ENCODE assay signal across 39 cellular contexts in the genomic region with DNA sequence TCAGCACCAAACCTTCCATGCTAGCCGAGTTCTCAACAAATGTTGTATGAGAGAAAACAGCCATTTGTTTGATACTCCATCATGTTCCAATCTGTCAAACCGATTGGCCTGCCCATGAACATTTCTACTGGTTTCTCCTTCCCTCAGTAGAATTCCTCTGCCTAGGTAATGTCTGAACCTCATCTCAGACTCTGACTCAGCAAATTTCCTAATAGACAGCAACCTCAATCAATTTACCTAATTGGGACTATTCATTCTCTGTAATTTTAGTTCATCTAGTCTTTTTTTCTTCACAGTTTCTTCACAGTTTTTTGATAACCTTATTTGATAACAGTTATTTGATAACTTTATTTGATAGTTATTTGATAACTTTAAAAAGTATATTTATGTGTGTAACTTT.
"Had no signal": no experiment of that assay in that cellular context is flagged by ENCODE, and none has a peak within 500 bp of the region (broad histone marks: within the 10 kb centered on the region; RNA-seq: fewer than 3 reads in every experiment).

No MANE protein-coding gene starts in this region.

- H3K4me3 Mint-ChIP-seq: activated CD4-positive, alpha-beta memory T cell treated with anti-CD3 and anti-CD28 coated beads, Interleukin-2, amount 10 ng/mL, durations not matched to agents 7 days and 5 days; activated CD4-positive, alpha-beta T cell treated with anti-CD3 and anti-CD28 coated beads for 36 hours; activated CD4-positive, alpha-beta T cell treated with anti-CD3 and anti-CD28 coated beads, Interleukin-2, amount 10 ng/mL, durations not matched to agents 7 days and 5 days; activated CD8-positive, alpha-beta memory T cell treated with anti-CD3 and anti-CD28 coated beads, Interleukin-2, amount 10 ng/mL, durations not matched to agents 7 days and 5 days; activated CD8-positive, alpha-beta T cell treated with anti-CD3 and anti-CD28 coated beads, Interleukin-2, amount 10 ng/mL, durations not matched to agents 7 days and 5 days; activated naive CD4-positive, alpha-beta T cell treated with anti-CD3 and anti-CD28 coated beads, Interleukin-2, amount 10 ng/mL, durations not matched to agents 7 days and 5 days; activated naive CD4-positive, alpha-beta T cell treated with anti-CD3 and anti-CD28 coated beads, Interleukin-2, amount 50 U/mL, for 24 hours; activated naive CD8-positive, alpha-beta T cell; activated naive CD8-positive, alpha-beta T cell treated with anti-CD3 and anti-CD28 coated beads, Interleukin-2, amount 10 ng/mL, durations not matched to agents 7 days and 5 days; activated naive CD8-positive, alpha-beta T cell treated with anti-CD3 and anti-CD28 coated beads, Interleukin-2, amount 50 U/mL, for 24 hours; activated T-cell treated with anti-CD3 and anti-CD28 coated beads, Interleukin-2, amount 50 U/mL, for 24 hours; central memory CD8-positive, alpha-beta T cell; T-helper 1 cell treated with Interleukin-12 subunit alpha and Interleukin-12 subunit beta and Interleukin-4 antibody, amounts not matched to agents 30 μg/mL and 1 μg/mL, for 36 hours; T-helper 2 cell treated with Interferon-gamma antibody and Interleukin-4, amounts not matched to agents 5 μg/mL and 100 μg/mL, for 36 hours; WTC11 had no signal

- H3K4me1 Mint-ChIP-seq: activated CD4-positive, alpha-beta memory T cell treated with anti-CD3 and anti-CD28 coated beads, Interleukin-2, amount 10 ng/mL, durations not matched to agents 7 days and 5 days; activated CD4-positive, alpha-beta T cell treated with anti-CD3 and anti-CD28 coated beads for 36 hours; activated CD4-positive, alpha-beta T cell treated with anti-CD3 and anti-CD28 coated beads, Interleukin-2, amount 10 ng/mL, durations not matched to agents 7 days and 5 days; activated CD8-positive, alpha-beta memory T cell treated with anti-CD3 and anti-CD28 coated beads, Interleukin-2, amount 10 ng/mL, durations not matched to agents 7 days and 5 days; activated naive CD4-positive, alpha-beta T cell treated with anti-CD3 and anti-CD28 coated beads, Interleukin-2, amount 10 ng/mL, durations not matched to agents 7 days and 5 days; activated naive CD4-positive, alpha-beta T cell treated with anti-CD3 and anti-CD28 coated beads, Interleukin-2, amount 50 U/mL, for 24 hours; activated naive CD8-positive, alpha-beta T cell treated with anti-CD3 and anti-CD28 coated beads, Interleukin-2, amount 10 ng/mL, durations not matched to agents 7 days and 5 days; activated naive CD8-positive, alpha-beta T cell treated with anti-CD3 and anti-CD28 coated beads, Interleukin-2, amount 50 U/mL, for 24 hours; central memory CD8-positive, alpha-beta T cell; WTC11 had no signal

- FAIRE-seq: bronchial epithelial cell, TTC549 had no signal

- DNase-seq: activated CD4-positive, alpha-beta memory T cell treated with anti-CD3 and anti-CD28 coated beads, Interleukin-2, amount 10 ng/mL, durations not matched to agents 7 days and 5 days; activated CD4-positive, alpha-beta T cell treated with anti-CD3 and anti-CD28 coated beads for 1 hour; activated CD4-positive, alpha-beta T cell treated with anti-CD3 and anti-CD28 coated beads for 36 hours; activated CD4-positive, alpha-beta T cell treated with anti-CD3 and anti-CD28 coated beads for 48 hours; activated CD4-positive, alpha-beta T cell treated with anti-CD3 and anti-CD28 coated beads, Interleukin-2, amount 10 ng/mL, durations not matched to agents 7 days and 5 days; activated CD4-positive, alpha-beta T cell treated with anti-CD3 and anti-CD28 coated beads, Interleukin-2, amount 50 U/mL, for 48 hours; activated CD4-positive, CD25-positive, alpha-beta regulatory T cell; activated CD8-positive, alpha-beta memory T cell treated with anti-CD3 and anti-CD28 coated beads for 24 hours; activated CD8-positive, alpha-beta memory T cell treated with anti-CD3 and anti-CD28 coated beads, Interleukin-2, amount 10 ng/mL, durations not matched to agents 7 days and 5 days; activated CD8-positive, alpha-beta memory T cell treated with anti-CD3 and anti-CD28 coated beads, Interleukin-2, amount 50 U/mL, for 48 hours; activated CD8-positive, alpha-beta T cell treated with anti-CD3 and anti-CD28 coated beads, Interleukin-2, amount 10 ng/mL, durations not matched to agents 7 days and 5 days; activated effector memory CD4-positive, alpha-beta T cell treated with Interleukin-2 at 50 U/mL for 16 hours; activated gamma-delta T cell; activated naive CD4-positive, alpha-beta T cell treated with anti-CD3 and anti-CD28 coated beads, Interleukin-2, amount 10 ng/mL, durations not matched to agents 7 days and 5 days; activated naive CD4-positive, alpha-beta T cell treated with Interleukin-2 at 50 U/mL for 16 hours; activated naive CD8-positive, alpha-beta T cell treated with anti-CD3 and anti-CD28 coated beads, Interleukin-2, amount 10 ng/mL, durations not matched to agents 7 days and 5 days; activated naive CD8-positive, alpha-beta T cell treated with anti-CD3 and anti-CD28 coated beads, Interleukin-2, amount 50 U/mL, for 24 hours; activated T-cell treated with anti-CD3 and anti-CD28 coated beads, Interleukin-2, amount 50 U/mL, for 24 hours; activated T-cell treated with anti-CD3 and anti-CD28 coated beads, Interleukin-2, amount 50 U/mL, for 48 hours; amygdala; anterior cingulate cortex; caudate nucleus; cerebellar nuclear complex; T-helper 1 cell; T-helper 2 cell; T-helper 9 cell had no signal

- H3K9me3 Mint-ChIP-seq: activated CD4-positive, alpha-beta T cell treated with anti-CD3 and anti-CD28 coated beads, Interleukin-2, amount 10 ng/mL, durations not matched to agents 7 days and 5 days; activated naive CD4-positive, alpha-beta T cell treated with anti-CD3 and anti-CD28 coated beads, Interleukin-2, amount 50 U/mL, for 24 hours had no signal

- H3K27ac Mint-ChIP-seq: activated CD4-positive, alpha-beta memory T cell treated with anti-CD3 and anti-CD28 coated beads, Interleukin-2, amount 10 ng/mL, durations not matched to agents 7 days and 5 days; activated CD4-positive, alpha-beta T cell treated with anti-CD3 and anti-CD28 coated beads for 36 hours; activated CD4-positive, alpha-beta T cell treated with anti-CD3 and anti-CD28 coated beads, Interleukin-2, amount 10 ng/mL, durations not matched to agents 7 days and 5 days; activated CD8-positive, alpha-beta memory T cell treated with anti-CD3 and anti-CD28 coated beads, Interleukin-2, amount 10 ng/mL, durations not matched to agents 7 days and 5 days; activated CD8-positive, alpha-beta T cell treated with anti-CD3 and anti-CD28 coated beads, Interleukin-2, amount 10 ng/mL, durations not matched to agents 7 days and 5 days; activated naive CD4-positive, alpha-beta T cell treated with anti-CD3 and anti-CD28 coated beads, Interleukin-2, amount 10 ng/mL, durations not matched to agents 7 days and 5 days; activated naive CD4-positive, alpha-beta T cell treated with anti-CD3 and anti-CD28 coated beads, Interleukin-2, amount 50 U/mL, for 24 hours; activated naive CD8-positive, alpha-beta T cell; activated naive CD8-positive, alpha-beta T cell treated with anti-CD3 and anti-CD28 coated beads, Interleukin-2, amount 10 ng/mL, durations not matched to agents 7 days and 5 days; activated naive CD8-positive, alpha-beta T cell treated with anti-CD3 and anti-CD28 coated beads, Interleukin-2, amount 50 U/mL, for 24 hours; activated T-cell treated with anti-CD3 and anti-CD28 coated beads, Interleukin-2, amount 50 U/mL, for 24 hours; activated T-helper 2 cell treated with anti-CD3 and anti-CD28 coated beads, Interferon-gamma antibody, Interleukin-2, Interleukin-4, amounts not matched to agents 10 μg/mL and 5 μg/mL and 100 μg/mL, durations not matched to agents 14 hours and 24 hours and 36 hours; T-helper 1 cell treated with Interleukin-12 subunit alpha and Interleukin-12 subunit beta and Interleukin-4 antibody, amounts not matched to agents 30 μg/mL and 1 μg/mL, for 36 hours; T-helper 2 cell treated with Interferon-gamma antibody and Interleukin-4, amounts not matched to agents 5 μg/mL and 100 μg/mL, for 36 hours; WTC11 had no signal

- H3K36me3 Mint-ChIP-seq: activated CD8-positive, alpha-beta memory T cell treated with anti-CD3 and anti-CD28 coated beads, Interleukin-2, amount 10 ng/mL, durations not matched to agents 7 days and 5 days; activated naive CD4-positive, alpha-beta T cell treated with anti-CD3 and anti-CD28 coated beads, Interleukin-2, amount 10 ng/mL, durations not matched to agents 7 days and 5 days; activated naive CD4-positive, alpha-beta T cell treated with anti-CD3 and anti-CD28 coated beads, Interleukin-2, amount 50 U/mL, for 24 hours; activated naive CD8-positive, alpha-beta T cell; activated naive CD8-positive, alpha-beta T cell treated with anti-CD3 and anti-CD28 coated beads, Interleukin-2, amount 10 ng/mL, durations not matched to agents 7 days and 5 days; WTC11 had no signal

- H3K27ac ChIP-seq: ascending aorta, cardiac muscle cell, VCaP had no signal

- H3K36me3 ChIP-seq: ascending aorta, cardiac muscle cell had no signal

- H3K27me3 ChIP-seq: ascending aorta, cardiac muscle cell had no signal

- H3K4me3 ChIP-seq: ascending aorta, cardiac muscle cell had no signal

- H3K9me3 ChIP-seq: ascending aorta had no signal

- H3K4me1 ChIP-seq: ascending aorta had no signal

- ATAC-seq: activated CD4-positive, alpha-beta T cell treated with anti-CD3 and anti-CD28 coated beads for 36 hours; activated CD4-positive, CD25-positive, alpha-beta regulatory T cell treated with anti-CD3 and anti-CD28 coated beads, Interleukin-2, amount 50 U/mL, for 24 hours; activated CD8-positive, alpha-beta memory T cell treated with anti-CD3 and anti-CD28 coated beads, Interleukin-2, amount 10 ng/mL, durations not matched to agents 7 days and 5 days; activated CD8-positive, alpha-beta T cell treated with anti-CD3 and anti-CD28 coated beads, Interleukin-2, amount 10 ng/mL, durations not matched to agents 7 days and 5 days; activated naive CD8-positive, alpha-beta T cell treated with anti-CD3 and anti-CD28 coated beads, Interleukin-2, amount 50 U/mL, for 24 hours; WTC11 had no signal

- H3K27me3 Mint-ChIP-seq: activated CD4-positive, alpha-beta memory T cell treated with anti-CD3 and anti-CD28 coated beads, Interleukin-2, amount 10 ng/mL, durations not matched to agents 7 days and 5 days; activated CD4-positive, alpha-beta T cell treated with anti-CD3 and anti-CD28 coated beads for 36 hours; activated CD4-positive, alpha-beta T cell treated with anti-CD3 and anti-CD28 coated beads, Interleukin-2, amount 10 ng/mL, durations not matched to agents 7 days and 5 days; activated CD8-positive, alpha-beta memory T cell treated with anti-CD3 and anti-CD28 coated beads, Interleukin-2, amount 10 ng/mL, durations not matched to agents 7 days and 5 days; activated naive CD4-positive, alpha-beta T cell treated with anti-CD3 and anti-CD28 coated beads, Interleukin-2, amount 10 ng/mL, durations not matched to agents 7 days and 5 days; activated naive CD4-positive, alpha-beta T cell treated with anti-CD3 and anti-CD28 coated beads, Interleukin-2, amount 50 U/mL, for 24 hours; activated naive CD8-positive, alpha-beta T cell; activated naive CD8-positive, alpha-beta T cell treated with anti-CD3 and anti-CD28 coated beads, Interleukin-2, amount 10 ng/mL, durations not matched to agents 7 days and 5 days; activated naive CD8-positive, alpha-beta T cell treated with anti-CD3 and anti-CD28 coated beads, Interleukin-2, amount 50 U/mL, for 24 hours; activated T-cell treated with anti-CD3 and anti-CD28 coated beads, Interleukin-2, amount 50 U/mL, for 24 hours; central memory CD8-positive, alpha-beta T cell had no signal
